Comparison of ENCODE assay signal across 1 cellular context in genomic region chr19:2372076-2372612, GRCh38.
A peak's percentile ranks its signal among the peaks of the same experiment; 100 is the strongest.
TF ChIP-seq lines count a peak whose summit lies in the region.

No MANE protein-coding gene starts in this region.

TF ChIP-seq in K562, 482 proteins besides CTCF, POLR2A, EP300 and RAD21:
- no peak for TF ChIP-seq CBX3 (IDR thresholded peaks at IDR 0.05; ENCODE audit: borderline replicate concordance in 1 of 2, low read length in 2 of 2)
- TF ChIP-seq CBFA2T3 (IDR thresholded peaks at IDR 0.05): 0 out of 2 replicates have a peak, but pooled peaks have one; percentile 5
- peak; percentile 68 for TF ChIP-seq ESRRA (IDR thresholded peaks at IDR 0.05; ENCODE audit: borderline replicate concordance, low read depth)
TF ChIP-seq in K562: peak in this region for 2.
